ENCODE assay signal across 9 cellular contexts in the genomic region with DNA sequence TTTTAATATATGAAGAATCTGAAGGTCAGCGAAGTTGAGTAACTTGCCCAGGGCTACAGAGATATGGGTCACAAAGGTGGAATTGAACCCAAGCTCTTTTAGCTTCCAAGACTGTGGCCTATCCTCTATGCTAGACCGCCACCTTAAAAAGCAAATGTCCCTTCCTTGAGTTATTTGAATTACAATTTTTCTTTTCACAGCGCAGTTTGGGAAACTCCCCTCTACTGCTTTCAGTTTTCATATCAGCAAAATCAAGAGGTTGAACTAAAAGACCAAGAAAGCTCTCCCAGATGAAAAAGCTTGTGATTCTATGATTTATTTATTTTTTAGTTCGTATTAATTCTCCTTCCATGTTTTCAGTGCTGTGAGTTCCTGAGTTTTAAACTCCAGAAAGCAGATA.
A peak's percentile ranks its signal among the peaks of the same experiment; 100 is the strongest.
DNase-seq lines count a peak whose midpoint lies in the region; ATAC-seq, FAIRE-seq and TF ChIP-seq lines count a peak whose summit lies in the region.
"Had no signal": no experiment of that assay in that cellular context is flagged by ENCODE, and none has a peak within 500 bp of the region (broad histone marks: within the 10 kb centered on the region; RNA-seq: fewer than 3 reads in every experiment).

No MANE protein-coding gene starts in this region.

- H3K27ac ChIP-seq in suprapubic skin = peak overlapping the region; percentile 29

- H3K36me3 ChIP-seq in suprapubic skin = no peaks in the 10 kb centered on the region

- no peak for TF ChIP-seq POLR2A in suprapubic skin (IDR thresholded peaks at IDR 0.05)

- H3K4me3 ChIP-seq in suprapubic skin = no peak overlapping the region

- WGBS in suprapubic skin = 60% methylated on average over 4 of the region's 4 CpGs

- H3K27me3 ChIP-seq in suprapubic skin = no peaks in the 10 kb centered on the region

- TF ChIP-seq EP300 in suprapubic skin (IDR thresholded peaks at IDR 0.05) = no peak

- TF ChIP-seq CTCF in suprapubic skin (IDR thresholded peaks at IDR 0.05) = no peak

- FAIRE-seq in RCC 7860 (lab: Jason Lieb, UNC) = no peak
- FAIRE-seq: colon had no signal

- H3K9me3 ChIP-seq in suprapubic skin = no peaks in the 10 kb centered on the region

- H3K4me1 ChIP-seq in suprapubic skin = peaks cover 10% of the 10 kb centered on the region

- DNase-seq in suprapubic skin (ENCODE audit: low spot score in 2 of 2) = no peak
- no peak for DNase-seq in activated CD8-positive, alpha-beta memory T cell treated with anti-CD3 and anti-CD28 coated beads for 24 hours
- DNase-seq in RCC 7860 (ENCODE audit: low spot score) = no peak
- no peak for DNase-seq in putamen (ENCODE audit: low spot score)
- DNase-seq: NCI-H69 had no signal

- ATAC-seq in GM19035 (IDR thresholded peaks at IDR 0.05; ENCODE audit: unreplicated experiment) (peak; percentile 82), GM21737 (IDR thresholded peaks at IDR 0.05; ENCODE audit: unreplicated experiment) (peak; percentile 86), HG03159 (IDR thresholded peaks at IDR 0.05; ENCODE audit: unreplicated experiment) (peak; percentile 92)
